Comparison of ENCODE assay signal across 3 cellular contexts in the genomic region with DNA sequence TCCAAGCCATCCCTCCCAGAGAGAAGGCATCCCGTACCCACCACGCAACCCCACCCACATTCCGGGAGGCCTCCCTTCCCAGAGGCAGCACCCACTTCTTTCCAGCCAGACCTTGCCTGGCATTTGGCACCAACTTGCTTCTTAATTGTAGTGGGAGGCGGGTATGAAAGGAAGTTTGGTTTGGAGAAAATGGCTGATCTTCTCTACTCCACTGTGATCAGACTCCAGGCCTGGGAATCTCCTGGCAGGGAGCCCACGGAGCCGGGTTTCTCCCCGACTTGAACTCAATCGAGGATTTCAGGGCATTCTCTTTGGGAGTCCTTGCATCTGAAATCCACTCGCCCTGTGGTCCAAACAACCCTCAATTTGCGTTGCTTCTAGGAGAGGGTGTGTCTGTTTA.
TF ChIP-seq lines count a peak whose summit lies in the region.

No MANE protein-coding gene starts in this region.

TF ChIP-seq in SK-N-SH treated with all-trans-retinoic acid at 6 μM for 48 hours, 23 proteins besides CTCF, POLR2A, EP300 and RAD21 (continues in another document):
- TF ChIP-seq SNAI2 (CRISPR knock-in tag; IDR thresholded peaks at IDR 0.05) (no peak), ZNF565 (CRISPR knock-in tag; conservative IDR thresholded peaks at IDR 0.05; ENCODE audit: low read depth) (no peak), TOX (CRISPR knock-in tag; IDR thresholded peaks at IDR 0.05; ENCODE audit: borderline replicate concordance) (no peak), PATZ1 (CRISPR knock-in tag; IDR thresholded peaks at IDR 0.05; ENCODE audit: borderline replicate concordance) (no peak), ESRRG (CRISPR knock-in tag; IDR thresholded peaks at IDR 0.05) (no peak), ZFP3 (CRISPR knock-in tag; IDR thresholded peaks at IDR 0.05) (no peak), ISL1 (CRISPR knock-in tag; IDR thresholded peaks at IDR 0.05) (no peak), OSR1 (CRISPR knock-in tag; IDR thresholded peaks at IDR 0.05) (no peak), RARB (CRISPR knock-in tag; IDR thresholded peaks at IDR 0.05) (no peak), CSDC2 (CRISPR knock-in tag; IDR thresholded peaks at IDR 0.05) (no peak), ZNF70 (CRISPR knock-in tag; IDR thresholded peaks at IDR 0.05) (no peak), ZNF8 (CRISPR knock-in tag; IDR thresholded peaks at IDR 0.05) (no peak), ZC3H10 (CRISPR knock-in tag; IDR thresholded peaks at IDR 0.05) (no peak), TCF4 (CRISPR knock-in tag; IDR thresholded peaks at IDR 0.05; ENCODE audit: borderline replicate concordance) (no peak), ZFP30 (CRISPR knock-in tag; IDR thresholded peaks at IDR 0.05) (no peak), GLIS3 (CRISPR knock-in tag; IDR thresholded peaks at IDR 0.05) (no peak)
- TF ChIP-seq, protein P1, sequence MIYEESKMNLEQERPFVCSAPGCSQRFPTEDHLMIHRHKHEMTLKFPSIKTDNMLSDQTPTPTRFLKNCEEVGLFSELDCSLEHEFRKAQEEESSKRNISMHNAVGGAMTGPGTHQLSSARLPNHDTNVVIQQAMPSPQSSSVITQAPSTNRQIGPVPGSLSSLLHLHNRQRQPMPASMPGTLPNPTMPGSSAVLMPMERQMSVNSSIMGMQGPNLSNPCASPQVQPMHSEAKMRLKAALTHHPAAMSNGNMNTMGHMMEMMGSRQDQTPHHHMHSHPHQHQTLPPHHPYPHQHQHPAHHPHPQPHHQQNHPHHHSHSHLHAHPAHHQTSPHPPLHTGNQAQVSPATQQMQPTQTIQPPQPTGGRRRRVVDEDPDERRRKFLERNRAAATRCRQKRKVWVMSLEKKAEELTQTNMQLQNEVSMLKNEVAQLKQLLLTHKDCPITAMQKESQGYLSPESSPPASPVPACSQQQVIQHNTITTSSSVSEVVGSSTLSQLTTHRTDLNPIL (CRISPR knock-in tag; IDR thresholded peaks at IDR 0.05; ENCODE audit: low read depth) = no peak
- TF ChIP-seq, protein P2, sequence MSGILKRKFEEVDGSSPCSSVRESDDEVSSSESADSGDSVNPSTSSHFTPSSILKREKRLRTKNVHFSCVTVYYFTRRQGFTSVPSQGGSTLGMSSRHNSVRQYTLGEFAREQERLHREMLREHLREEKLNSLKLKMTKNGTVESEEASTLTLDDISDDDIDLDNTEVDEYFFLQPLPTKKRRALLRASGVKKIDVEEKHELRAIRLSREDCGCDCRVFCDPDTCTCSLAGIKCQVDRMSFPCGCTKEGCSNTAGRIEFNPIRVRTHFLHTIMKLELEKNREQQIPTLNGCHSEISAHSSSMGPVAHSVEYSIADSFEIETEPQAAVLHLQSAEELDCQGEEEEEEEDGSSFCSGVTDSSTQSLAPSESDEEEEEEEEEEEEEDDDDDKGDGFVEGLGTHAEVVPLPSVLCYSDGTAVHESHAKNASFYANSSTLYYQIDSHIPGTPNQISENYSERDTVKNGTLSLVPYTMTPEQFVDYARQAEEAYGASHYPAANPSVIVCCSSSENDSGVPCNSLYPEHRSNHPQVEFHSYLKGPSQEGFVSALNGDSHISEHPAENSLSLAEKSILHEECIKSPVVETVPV (CRISPR knock-in tag; IDR thresholded peaks at IDR 0.05) = no peak

TF ChIP-seq in SK-N-SH, 30 proteins besides CTCF, POLR2A, EP300 and RAD21:
- TF ChIP-seq, protein P3, sequence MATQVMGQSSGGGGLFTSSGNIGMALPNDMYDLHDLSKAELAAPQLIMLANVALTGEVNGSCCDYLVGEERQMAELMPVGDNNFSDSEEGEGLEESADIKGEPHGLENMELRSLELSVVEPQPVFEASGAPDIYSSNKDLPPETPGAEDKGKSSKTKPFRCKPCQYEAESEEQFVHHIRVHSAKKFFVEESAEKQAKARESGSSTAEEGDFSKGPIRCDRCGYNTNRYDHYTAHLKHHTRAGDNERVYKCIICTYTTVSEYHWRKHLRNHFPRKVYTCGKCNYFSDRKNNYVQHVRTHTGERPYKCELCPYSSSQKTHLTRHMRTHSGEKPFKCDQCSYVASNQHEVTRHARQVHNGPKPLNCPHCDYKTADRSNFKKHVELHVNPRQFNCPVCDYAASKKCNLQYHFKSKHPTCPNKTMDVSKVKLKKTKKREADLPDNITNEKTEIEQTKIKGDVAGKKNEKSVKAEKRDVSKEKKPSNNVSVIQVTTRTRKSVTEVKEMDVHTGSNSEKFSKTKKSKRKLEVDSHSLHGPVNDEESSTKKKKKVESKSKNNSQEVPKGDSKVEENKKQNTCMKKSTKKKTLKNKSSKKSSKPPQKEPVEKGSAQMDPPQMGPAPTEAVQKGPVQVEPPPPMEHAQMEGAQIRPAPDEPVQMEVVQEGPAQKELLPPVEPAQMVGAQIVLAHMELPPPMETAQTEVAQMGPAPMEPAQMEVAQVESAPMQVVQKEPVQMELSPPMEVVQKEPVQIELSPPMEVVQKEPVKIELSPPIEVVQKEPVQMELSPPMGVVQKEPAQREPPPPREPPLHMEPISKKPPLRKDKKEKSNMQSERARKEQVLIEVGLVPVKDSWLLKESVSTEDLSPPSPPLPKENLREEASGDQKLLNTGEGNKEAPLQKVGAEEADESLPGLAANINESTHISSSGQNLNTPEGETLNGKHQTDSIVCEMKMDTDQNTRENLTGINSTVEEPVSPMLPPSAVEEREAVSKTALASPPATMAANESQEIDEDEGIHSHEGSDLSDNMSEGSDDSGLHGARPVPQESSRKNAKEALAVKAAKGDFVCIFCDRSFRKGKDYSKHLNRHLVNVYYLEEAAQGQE (IDR thresholded peaks at IDR 0.05; ENCODE audit: low read depth, low read length) = no peak
- TF ChIP-seq TAF1 (IDR thresholded peaks at IDR 0.05; ENCODE audit: borderline replicate concordance, low read depth, low read length) (no peak), GATA2 (CRISPR knock-in tag; IDR thresholded peaks at IDR 0.05) (no peak)

TF ChIP-seq in endothelial cell of umbilical vein, 7 proteins besides CTCF, POLR2A, EP300 and RAD21:
- TF ChIP-seq POLR2AphosphoS5 (IDR thresholded peaks at IDR 0.05; ENCODE audit: insufficient read depth, low read depth, low read length) = no peak
- TF ChIP-seq MYC (IDR thresholded peaks at IDR 0.05; ENCODE audit: low read depth, low read length) = no peak
- no peak for TF ChIP-seq GATA2 (IDR thresholded peaks at IDR 0.05; ENCODE audit: insufficient read depth, insufficient read length, low read depth, low read length)
- TF ChIP-seq EZH2 (IDR thresholded peaks at IDR 0.05; ENCODE audit: borderline replicate concordance, low read depth, low read length, severe bottlenecking) = no peak
- TF ChIP-seq JUN (IDR thresholded peaks at IDR 0.05; ENCODE audit: borderline replicate concordance, insufficient read depth, insufficient read length, low read depth) = no peak
- TF ChIP-seq, protein P4, sequence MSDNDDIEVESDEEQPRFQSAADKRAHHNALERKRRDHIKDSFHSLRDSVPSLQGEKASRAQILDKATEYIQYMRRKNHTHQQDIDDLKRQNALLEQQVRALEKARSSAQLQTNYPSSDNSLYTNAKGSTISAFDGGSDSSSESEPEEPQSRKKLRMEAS (IDR thresholded peaks at IDR 0.05; ENCODE audit: insufficient read depth, insufficient read length) = no peak
- no peak for TF ChIP-seq FOS (IDR thresholded peaks at IDR 0.05; ENCODE audit: borderline replicate concordance, insufficient read depth, low read length)
TF ChIP-seq in endothelial cell of umbilical vein: peak in this region for 0.
